Comparison of ENCODE assay signal across 8 cellular contexts in genomic region chr16:24504467-24505345, GRCh38. TPM values are rescaled to one million over a fixed set of nuclear protein-coding genes. Genes with fewer than 3 reads are reported as not detected.
DNase-seq lines count a peak whose midpoint lies in the region; ATAC-seq, FAIRE-seq and TF ChIP-seq lines count a peak whose summit lies in the region.

No MANE protein-coding gene starts in this region.

- H3K4me1 ChIP-seq in kidney (ENCODE audit: control insufficient read depth in 1 of 2, insufficient read depth in 1 of 2, low read depth in 1 of 2, low read length in 2 of 2), result no peaks in the 10 kb centered on the region

- no peaks in the 10 kb centered on the region for H3K36me3 Mint-ChIP-seq in MCF 10A (ENCODE audit: insufficient read depth, unreplicated experiment)

- BruUV-seq in MCF 10A (replicated peaks; lab: Mats Ljungman, UMichigan), result no TSS peak

- no peak overlapping the region for H3K9ac ChIP-seq in kidney (ENCODE audit: low read length in 2 of 2)

- H3K4me1 Mint-ChIP-seq in MCF 10A (ENCODE audit: insufficient read depth, unreplicated experiment), result no peaks in the 10 kb centered on the region

- H3K27ac Mint-ChIP-seq in MCF 10A (ENCODE audit: low read depth, unreplicated experiment), result no peak overlapping the region

- ATAC-seq in GM21360 (IDR thresholded peaks at IDR 0.05; ENCODE audit: unreplicated experiment), result peak; percentile 62
- ATAC-seq in HG02970 (IDR thresholded peaks at IDR 0.05; ENCODE audit: low FRiP score, unreplicated experiment), result no peak

- DNase-seq in C1 segment of cervical spinal cord (lab: John Stamatoyannopoulos, UW) (peak in 11 of 14 donors; percentile 3 to 38 (median 20)), NCI-H1694 treated with DMSO at 0.1 percent for 48 hours (lab: John Stamatoyannopoulos, UW) (peak; percentile 47), MCF 10A (ENCODE audit: unreplicated experiment) (peak; percentile 78), kidney (no peak)
- DNase-seq in stimulated activated CD4-positive, alpha-beta T cell treated with anti-CD3 and anti-CD28 coated beads, Interleukin-2, amount 100 ng/mL, for 48 hours, result peak; percentile 44 to 56

- no peak for FAIRE-seq in kidney (lab: Jason Lieb, UNC)

- H3K27ac ChIP-seq in VCaP (no peak overlapping the region), kidney (ENCODE audit: low read depth in 2 of 2, low read length in 2 of 2) (no peak overlapping the region)

- no peaks in the 10 kb centered on the region for H3K9me3 Mint-ChIP-seq in MCF 10A (ENCODE audit: unreplicated experiment)

- CTCF ChIA-PET in MCF 10A (lab: Yijun Ruan, JAX), result interaction anchor here (0.5 to 16.9 kb wide), 66 partner anchors 11 to 1061 kb away, joined by 3 to 508 read pairs (median 4); partner anchors contain the start of gene CACNG3

- H3K9me3 ChIP-seq in kidney (ENCODE audit: control insufficient read depth in 1 of 2, low read length in 2 of 2), result no peaks in the 10 kb centered on the region

- TF ChIP-seq CTCF in VCaP (conservative IDR thresholded peaks at IDR 0.05) (peak; percentile 76), MCF 10A (IDR thresholded peaks at IDR 0.05; ENCODE audit: unreplicated experiment) (peak; percentile 88), kidney (IDR thresholded peaks at IDR 0.05; ENCODE audit: borderline replicate concordance, extremely low read depth, insufficient read depth) (peak; percentile 72)

- no peaks in the 10 kb centered on the region for H3K27me3 Mint-ChIP-seq in MCF 10A (ENCODE audit: insufficient read depth, unreplicated experiment)

- intact Hi-C loops in MCF 10A (cut with micrococcal nuclease) (loop anchor here (1.0 to 5.0 kb wide), 5 partner anchors 251 to 767 kb away; no protein-coding TSS in a partner anchor), kidney (cut with DNase I) (no loop called here)

- H3K36me3 ChIP-seq in kidney (ENCODE audit: control insufficient read depth in 1 of 2, insufficient read depth in 2 of 2, low read length in 2 of 2), result no peaks in the 10 kb centered on the region

- H3K4me3 Mint-ChIP-seq in MCF 10A (ENCODE audit: unreplicated experiment), result no peak overlapping the region

- POLR2A ChIA-PET in MCF 10A (lab: Yijun Ruan, JAX), result interaction anchor here (0.6 to 1.0 kb wide), 5 partner anchors 12 to 827 kb away, joined by 3 read pairs; no protein-coding TSS in a partner anchor

- H3K4me3 ChIP-seq in kidney (ENCODE audit: low read length in 2 of 2), result no peak overlapping the region

RNA-seq across cellular contexts. Expression of gene RBBP6, which starts 34.7 kb away (rescaled TPM):
- total RNA-seq in MCF 10A (2022) (50.1 and 57.3 TPM in 2 replicates), kidney (51.3 TPM)
- 22.8 TPM for polyA plus RNA-seq in kidney (ENCODE audit: insufficient read depth, low read depth, low replicate concordance)
